ENCODE assay signal across 10 cellular contexts in the genomic region with DNA sequence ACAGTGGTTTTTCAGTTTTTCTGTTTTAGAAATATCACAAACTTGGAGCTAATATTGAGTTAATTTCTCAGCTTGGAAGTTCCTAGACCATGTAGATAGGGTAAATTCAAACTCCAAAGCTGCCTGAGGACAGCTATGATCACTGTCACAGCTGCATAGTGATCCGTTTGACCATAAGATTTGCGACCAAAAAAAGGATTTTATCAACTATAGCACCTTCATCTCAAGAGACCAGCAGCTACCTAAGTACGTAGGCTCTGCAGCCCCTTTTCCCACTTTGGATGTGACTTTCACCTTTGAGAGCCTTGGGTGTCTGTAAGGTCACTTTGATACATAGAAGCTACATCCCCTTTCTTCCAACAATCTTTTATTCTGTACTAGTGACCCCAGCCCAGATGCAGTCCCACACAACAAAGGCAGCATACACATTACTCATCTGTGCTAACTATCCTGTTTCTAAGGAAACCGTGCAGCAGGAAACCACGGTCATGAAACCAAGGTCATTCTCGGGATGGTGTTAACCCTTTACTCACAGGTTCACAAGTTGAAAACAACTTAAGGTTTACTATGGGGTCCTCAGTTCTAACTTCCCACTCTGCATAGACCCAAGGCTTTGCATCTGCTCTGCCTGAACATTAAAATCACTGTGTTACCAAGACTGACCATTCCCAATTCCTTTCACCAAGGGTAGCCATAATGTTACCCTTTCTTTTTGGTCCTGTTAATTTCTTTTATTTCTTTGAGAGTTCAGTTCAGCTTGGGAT.
DNase-seq lines count a peak whose midpoint lies in the region; ATAC-seq lines count a peak whose summit lies in the region.
"Had no signal": no experiment of that assay in that cellular context is flagged by ENCODE, and none has a peak within 500 bp of the region (broad histone marks: within the 10 kb centered on the region; RNA-seq: fewer than 3 reads in every experiment).

No MANE protein-coding gene starts in this region.

- no peak overlapping the region for H3K4me3 ChIP-seq in Jurkat, Clone E6-1 (ENCODE audit: low read length)

- ATAC-seq in GM19467 (IDR thresholded peaks at IDR 0.05; ENCODE audit: unreplicated experiment): no peak
- ATAC-seq: stimulated activated naive B cell treated with anti-CD40 and anti-IgM and Interleukin-4, amounts not matched to agents 10 μg/mL and 1 μg/mL and 100 μg/mL, for 72 hours had no signal

- DNase-seq in GM03348 (ENCODE audit: low spot score): peak; percentile 24
- peak; percentile 10 for DNase-seq in Jurkat, Clone E6-1 (ENCODE audit: low read depth, low spot score)
- DNase-seq in astrocyte of the hippocampus (ENCODE audit: low read depth, low spot score): peak; percentile 80
- peak; percentile 39 for DNase-seq in myocyte (ENCODE audit: low read depth)
- no peak for DNase-seq in NCI-H128 (lab: John Stamatoyannopoulos, UW; ENCODE audit: unreplicated experiment)
- DNase-seq in UCSD-AML1 (lab: John Stamatoyannopoulos, UW; ENCODE audit: unreplicated experiment): no peak
- DNase-seq in SIG-M5 (lab: John Stamatoyannopoulos, UW): no peak
- DNase-seq: NCI-H2081; stimulated activated naive B cell treated with anti-CD40 and anti-IgM and Interleukin-4, amounts not matched to agents 10 μg/mL and 1 μg/mL and 100 μg/mL, for 72 hours had no signal

Comparison
In these comparisons a context has a peak if more than half of its experiments do, and no peak if none do; other contexts are left out.
1. DNase-seq: peak in GM03348 (single experiment), Jurkat, Clone E6-1 (single experiment), astrocyte of the hippocampus (single experiment) and myocyte (single experiment); none in NCI-H128 (single experiment), UCSD-AML1 (single experiment) and SIG-M5 (single experiment).